8 cellular contexts compared by ENCODE assay signal in the genomic region with DNA sequence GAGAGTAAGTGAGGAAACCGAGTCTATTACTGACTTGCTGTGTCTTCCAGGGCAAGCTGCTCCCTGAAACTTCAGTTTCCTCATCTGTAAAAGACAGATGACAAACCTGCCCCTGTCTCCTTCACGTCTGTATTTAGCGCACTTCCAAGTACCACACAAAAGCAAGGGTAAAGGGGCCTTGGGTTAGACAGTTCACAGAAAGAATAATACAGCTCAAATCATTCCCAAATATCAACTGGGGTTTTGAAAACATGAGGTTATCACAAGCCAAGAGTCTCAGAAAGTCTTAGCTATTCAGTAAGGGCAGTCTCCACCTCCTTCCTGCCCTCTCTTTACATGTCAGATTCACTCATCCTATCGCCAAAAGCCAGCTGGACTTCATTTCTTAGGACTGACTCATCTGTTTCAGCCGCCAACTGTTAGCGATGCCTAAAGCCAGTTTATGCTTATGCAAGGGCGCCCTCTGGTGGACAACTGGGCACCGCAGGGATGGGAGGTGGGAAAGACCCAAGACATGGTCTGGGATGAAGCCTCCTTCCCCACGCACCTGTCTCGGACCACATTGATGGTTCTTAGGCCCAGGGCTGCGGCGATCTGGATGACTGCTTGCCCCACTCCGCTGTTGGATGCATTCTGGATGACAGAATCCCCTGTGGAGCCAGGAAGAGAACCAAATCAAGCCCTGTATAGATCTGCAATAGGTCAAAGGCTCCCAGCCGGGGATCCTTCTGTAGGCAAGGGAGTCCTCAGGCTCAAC. TPM values are rescaled to one million over a fixed set of nuclear protein-coding genes. Genes with fewer than 3 reads are reported as not detected.
DNase-seq lines count a peak whose midpoint lies in the region; ATAC-seq and TF ChIP-seq lines count a peak whose summit lies in the region.

No MANE protein-coding gene starts in this region.

- no peaks in the 10 kb centered on the region for H3K9me3 Mint-ChIP-seq in WTC11

- ATAC-seq in HG03159 (IDR thresholded peaks at IDR 0.05; ENCODE audit: unreplicated experiment) (peak; percentile 72), WTC11 (peak; percentile 96), GM19023 (IDR thresholded peaks at IDR 0.05; ENCODE audit: unreplicated experiment) (no peak)

- no peak overlapping the region for H3K4me3 Mint-ChIP-seq in WTC11

- DNase-seq in GF-D8 (lab: John Stamatoyannopoulos, UW) (peak; percentile 62), NCI-H2227 treated with DMSO at 0.1 percent for 48 hours (lab: John Stamatoyannopoulos, UW) (peak; percentile 86), WTC11 (ENCODE audit: low spot score) (peak; percentile 99), cardiac fibroblast (ENCODE audit: low read depth in 2 of 2) (peak; percentile 98 to 99), islet precursor cell (peak; percentile 98)
- peak; percentile 80 to 94 for DNase-seq in stimulated activated CD4-positive, alpha-beta T cell treated with anti-CD3 and anti-CD28 coated beads, Interleukin-12 subunit alpha, Interleukin-12 subunit beta, amount 100 ng/mL, for 24 hours (ENCODE audit: low read depth in 2 of 2)

- peaks cover 8% of the 10 kb centered on the region for H3K4me1 Mint-ChIP-seq in WTC11

- POLR2A ChIA-PET in WTC11 (lab: Charles Lee) = no interaction called here

- H3K27ac Mint-ChIP-seq in WTC11 = peak overlapping the region; percentile 68; the same call in 1 of the 2 replicates

- H3K36me3 Mint-ChIP-seq in WTC11 = peaks cover 29% of the 10 kb centered on the region

- no peaks in the 10 kb centered on the region for H3K27me3 Mint-ChIP-seq in WTC11 (ENCODE audit: low read depth)

- TF ChIP-seq CTCF in WTC11 (IDR thresholded peaks at IDR 0.05) = peak; percentile 95
- TF ChIP-seq CTCF in cardiac fibroblast (IDR thresholded peaks at IDR 0.05; ENCODE audit: low read depth, low read length) = peak; percentile 95

- no peak overlapping the region for H3K4me3 ChIP-seq in cardiac fibroblast (replicated peaks in 1 of 2; ENCODE audit: low read depth in 2 of 2, low read length in 2 of 2)

- CTCF ChIA-PET in WTC11 (lab: Charles Lee) = interaction anchor here (0.6 to 3.1 kb wide), 41 partner anchors 9 to 649 kb away, joined by 3 to 29 read pairs (median 4); partner anchors contain the start of genes EPB41, MECR, PTPRU and SRSF4

TF ChIP-seq in WTC11, 78 proteins besides CTCF, POLR2A, EP300 and RAD21:
- TF ChIP-seq SP1 (CRISPR knock-in tag; conservative IDR thresholded peaks at IDR 0.05) (peak; percentile 43; the same call in 1 of the 2 replicates), ZNF416 (CRISPR knock-in tag; IDR thresholded peaks at IDR 0.05) (no peak), PRDM15 (CRISPR knock-in tag; IDR thresholded peaks at IDR 0.05) (peak; percentile 93), GABPB1 (CRISPR knock-in tag; IDR thresholded peaks at IDR 0.05) (no peak), NFATC4 (CRISPR knock-in tag; IDR thresholded peaks at IDR 0.05) (no peak)

RNA-seq across cellular contexts. Expression of gene SRSF4, which starts 21.1 kb away (rescaled TPM):
- total RNA-seq in WTC11 (2021) = 93.8 to 99.9 TPM (median 94.7 TPM) in 3 replicates

RNA-seq across cellular contexts. Expression of gene MECR, which starts 28.0 kb away (rescaled TPM):
- 37.6 to 44.2 TPM (median 43.0 TPM) in 3 replicates for total RNA-seq in WTC11 (2021)

RNA-seq across cellular contexts. Expression of gene PTPRU, which starts 33.6 kb away (rescaled TPM):
- 60.8 to 75.4 TPM (median 68.2 TPM) in 3 replicates for total RNA-seq in WTC11 (2021)
